Comparison of ENCODE assay signal across 10 cellular contexts in genomic region chr11:94968334-94968958, GRCh38. TPM values are rescaled to one million over a fixed set of nuclear protein-coding genes. Genes with fewer than 3 reads are reported as not detected.
DNase-seq lines count a peak whose midpoint lies in the region; ATAC-seq and TF ChIP-seq lines count a peak whose summit lies in the region.
"Had no signal": no experiment of that assay in that cellular context is flagged by ENCODE, and none has a peak within 500 bp of the region (broad histone marks: within the 10 kb centered on the region; RNA-seq: fewer than 3 reads in every experiment).

No MANE protein-coding gene starts in this region.

- peaks cover 73% of the 10 kb centered on the region for H3K36me3 Mint-ChIP-seq in nephron progenitor cell (ENCODE audit: low read depth)
- H3K36me3 Mint-ChIP-seq in activated T-cell treated with anti-CD3 and anti-CD28 coated beads, Interleukin-2, amount 50 U/mL, for 4 hours (ENCODE audit: insufficient read depth) = peaks cover 56% of the 10 kb centered on the region

- H3K36me3 ChIP-seq in mammary epithelial cell (ENCODE audit: insufficient read depth, low read length) = peaks cover 54% of the 10 kb centered on the region

- dilution Hi-C loops in mammary epithelial cell (cut with HindIII; ENCODE audit: low sequenced_read_pairs) = no loop called here

- H3K79me2 ChIP-seq in mammary epithelial cell (ENCODE audit: insufficient read depth, low read length) = peaks cover 28% of the 10 kb centered on the region

- in situ Hi-C loops in mammary epithelial cell (cut with MboI; ENCODE audit: low sequenced_read_pairs in 2 of 2) = loop anchor here in 1 of 2 donors (10.0 kb wide), 1 partner anchor 344 kb away; no protein-coding TSS in a partner anchor

- intact Hi-C loops in mammary epithelial cell (cut with micrococcal nuclease) = loop anchor here (1.0 to 10.0 kb wide), 4 partner anchors 234 to 796 kb away; no protein-coding TSS in a partner anchor

- H3K27me3 ChIP-seq in mammary epithelial cell (ENCODE audit: insufficient read depth, low read length) = no peaks in the 10 kb centered on the region

- H3K4me3 Mint-ChIP-seq in nephron progenitor cell = no peak overlapping the region
- H3K4me3 Mint-ChIP-seq in activated T-cell treated with anti-CD3 and anti-CD28 coated beads, Interleukin-2, amount 50 U/mL, for 4 hours = no peak overlapping the region

- no peak overlapping the region for H2AFZ ChIP-seq in mammary epithelial cell (ENCODE audit: low read depth, low read length)

- no peak overlapping the region for H3K4me2 ChIP-seq in mammary epithelial cell (ENCODE audit: insufficient read depth, low read depth, low read length)

- TF ChIP-seq CTCF in mammary epithelial cell (conservative IDR thresholded peaks at IDR 0.05 in 1 of 2, IDR thresholded peaks at IDR 0.05 in 1 of 2; ENCODE audit: extremely low read depth in 1 of 2, insufficient read depth in 1 of 2, low read depth in 1 of 2, low read length in 2 of 2) = peak; percentile 59 to 61
- TF ChIP-seq CTCF in nephron progenitor cell (IDR thresholded peaks at IDR 0.05) = peak; percentile 60

- no peaks in the 10 kb centered on the region for H3K27me3 Mint-ChIP-seq in nephron progenitor cell (ENCODE audit: low read depth, poor library complexity)
- H3K27me3 Mint-ChIP-seq in activated T-cell treated with anti-CD3 and anti-CD28 coated beads, Interleukin-2, amount 50 U/mL, for 4 hours (ENCODE audit: low read depth) = no peaks in the 10 kb centered on the region

- H3K27ac ChIP-seq in mammary epithelial cell (ENCODE audit: insufficient read depth, low read depth, low read length) = no peak overlapping the region
- H3K27ac ChIP-seq: HL-60 had no signal

- H3K4me1 Mint-ChIP-seq in nephron progenitor cell = peaks cover 17% of the 10 kb centered on the region
- peaks cover 31% of the 10 kb centered on the region for H3K4me1 Mint-ChIP-seq in activated T-cell treated with anti-CD3 and anti-CD28 coated beads, Interleukin-2, amount 50 U/mL, for 4 hours (ENCODE audit: low read depth)

- DNase-seq in ELR (ENCODE audit: low read depth) = peak; percentile 68
- peak; percentile 7 for DNase-seq in LoVo (ENCODE audit: low spot score)
- peak; percentile 4 for DNase-seq in mammary epithelial cell
- DNase-seq in nephron progenitor cell = no peak
- no peak for DNase-seq in activated T-cell treated with anti-CD3 and anti-CD28 coated beads, Interleukin-2, amount 50 U/mL, for 4 hours
- no peak for DNase-seq in anterior cingulate cortex (lab: John Stamatoyannopoulos, UW)

- H3K9ac ChIP-seq in mammary epithelial cell (ENCODE audit: insufficient read depth, low read length) = no peak overlapping the region

- no peaks in the 10 kb centered on the region for H4K20me1 ChIP-seq in mammary epithelial cell (ENCODE audit: insufficient read depth, low read length)

- no peak overlapping the region for H3K27ac Mint-ChIP-seq in nephron progenitor cell

- no peaks in the 10 kb centered on the region for H3K9me3 Mint-ChIP-seq in nephron progenitor cell
- H3K9me3 Mint-ChIP-seq in activated T-cell treated with anti-CD3 and anti-CD28 coated beads, Interleukin-2, amount 50 U/mL, for 4 hours = no peaks in the 10 kb centered on the region

- H3K4me3 ChIP-seq in mammary epithelial cell (replicated peaks in 1 of 3; ENCODE audit: insufficient read depth in 1 of 3, low read depth in 2 of 3, low read length in 3 of 3) = no peak overlapping the region

- no peaks in the 10 kb centered on the region for H3K9me3 ChIP-seq in mammary epithelial cell (replicated peaks; ENCODE audit: insufficient read depth, low read length)

- CTCF ChIA-PET in mammary epithelial cell (lab: Charles Lee; ENCODE audit: low non-redundant PET) = interaction anchor here (0.7 to 1.2 kb wide), 2 partner anchors 188 to 346 kb away, joined by 3 to 10 read pairs; no protein-coding TSS in a partner anchor

- WGBS in mammary epithelial cell (ENCODE audit: low coverage, missing lambda C conversion rate) = 100% methylated on average over 1 of the region's 1 CpG

- H3K4me1 ChIP-seq in mammary epithelial cell (ENCODE audit: insufficient read depth, low read length) = peaks cover 6% of the 10 kb centered on the region

- BruUV-seq in mammary epithelial cell (replicated peaks; lab: Mats Ljungman, UMichigan) = no TSS peak

- ATAC-seq in activated T-cell treated with anti-CD3 and anti-CD28 coated beads, Interleukin-2, amount 50 U/mL, for 4 hours = no peak
- ATAC-seq in HG02970 (IDR thresholded peaks at IDR 0.05; ENCODE audit: low FRiP score, unreplicated experiment) (no peak), HG02884 (IDR thresholded peaks at IDR 0.05; ENCODE audit: unreplicated experiment) (no peak)

RNA-seq across cellular contexts. Expression of gene CWC15, which starts 4.9 kb away (rescaled TPM):
- 10 to 100 TPM; 27.5 to 46.5 TPM for total RNA-seq in mammary epithelial cell
- 24.1 TPM for polyA plus RNA-seq in mammary epithelial cell
- polyA minus RNA-seq in mammary epithelial cell = 0.36 TPM
- 100 to 1,000 TPM in 1 of 3 donors, 10 to 100 TPM in 2; 94.2 to 110 (median 95.1) TPM for total RNA-seq in activated T-cell treated with anti-CD3 and anti-CD28 coated beads, Interleukin-2, amount 50 U/mL, for 4 hours

RNA-seq across cellular contexts. Expression of gene KDM4D, which starts 5.1 kb away (rescaled TPM):
- total RNA-seq in mammary epithelial cell = 1 to 10 TPM; 1.0 TPM
- 1.3 TPM for polyA plus RNA-seq in mammary epithelial cell
- polyA minus RNA-seq in mammary epithelial cell = 2.4 TPM
- 1 to 10 TPM in 1 of 3 donors, under 1 TPM in 2; 0.76 to 1.1 (median 0.90) TPM for total RNA-seq in activated T-cell treated with anti-CD3 and anti-CD28 coated beads, Interleukin-2, amount 50 U/mL, for 4 hours

RNA-seq across cellular contexts. Expression of gene KDM4E, which starts 56.6 kb away (rescaled TPM):
- total RNA-seq in mammary epithelial cell = not detected
- polyA plus RNA-seq in mammary epithelial cell = not detected
- not detected for polyA minus RNA-seq in mammary epithelial cell
- total RNA-seq in activated T-cell treated with anti-CD3 and anti-CD28 coated beads, Interleukin-2, amount 50 U/mL, for 4 hours = not detected
- polyA plus RNA-seq: adipose tissue had no signal

Comparison
In these comparisons a context has a peak if more than half of its experiments do, and no peak if none do; other contexts are left out.
1. DNase-seq: peak in ELR (single experiment), LoVo (single experiment) and mammary epithelial cell (single experiment); none in nephron progenitor cell (single experiment), activated T-cell treated with anti-CD3 and anti-CD28 coated beads, Interleukin-2, amount 50 U/mL, for 4 hours (single experiment) and anterior cingulate cortex (0 of 58).